10 cellular contexts compared by ENCODE assay signal in the genomic region with DNA sequence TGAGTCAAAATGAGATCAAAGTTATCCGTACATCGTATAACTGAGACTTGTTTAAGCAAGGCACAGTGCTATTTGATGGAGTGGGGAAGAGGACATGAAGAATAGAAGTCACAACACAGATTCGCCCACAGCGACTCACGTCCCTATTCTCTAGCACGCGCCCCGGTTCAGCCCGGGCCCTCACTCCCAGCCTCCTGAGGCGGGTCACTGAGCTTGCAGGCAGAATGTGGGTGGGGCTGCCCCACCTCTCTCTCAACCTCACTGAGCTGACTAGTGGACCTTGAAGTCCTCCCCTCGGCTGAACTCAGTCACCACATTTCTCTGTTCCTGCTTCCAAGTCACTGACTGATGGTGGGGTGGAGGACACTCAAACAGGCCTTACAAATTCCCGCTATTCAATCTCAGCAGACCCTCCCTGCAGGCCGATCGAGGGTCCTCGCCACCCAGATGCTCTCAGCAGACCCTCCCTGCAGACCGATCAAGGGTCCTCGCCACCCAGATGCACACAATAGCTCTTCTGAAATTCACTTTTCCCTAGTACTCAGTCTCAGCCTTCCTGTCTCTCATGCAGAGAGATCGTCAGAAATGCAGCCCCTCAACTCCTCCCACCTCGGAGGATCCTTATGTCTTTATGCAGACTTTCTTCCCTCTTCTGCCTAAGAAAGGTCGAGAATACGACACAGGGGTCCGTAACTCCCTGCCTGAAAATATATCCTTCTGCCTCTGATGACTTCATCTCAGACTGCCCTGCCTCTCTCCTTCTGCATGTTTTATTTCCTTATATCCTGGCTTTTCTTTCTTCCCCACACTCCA. TPM values are rescaled to one million over a fixed set of nuclear protein-coding genes. Genes with fewer than 3 reads are reported as not detected.
A peak's percentile ranks its signal among the peaks of the same experiment; 100 is the strongest.
DNase-seq lines count a peak whose midpoint lies in the region; ATAC-seq and TF ChIP-seq lines count a peak whose summit lies in the region.
"Had no signal": no experiment of that assay in that cellular context is flagged by ENCODE, and none has a peak within 500 bp of the region (broad histone marks: within the 10 kb centered on the region; RNA-seq: fewer than 3 reads in every experiment).

No MANE protein-coding gene starts in this region.

- peaks cover 3% of the 10 kb centered on the region for H3K27me3 Mint-ChIP-seq in activated naive CD8-positive, alpha-beta T cell treated with anti-CD3 and anti-CD28 coated beads, Interleukin-2, amount 50 U/mL, for 24 hours
- peaks cover 5% of the 10 kb centered on the region for H3K27me3 Mint-ChIP-seq in activated naive CD8-positive, alpha-beta T cell treated with anti-CD3 and anti-CD28 coated beads for 36 hours

- peaks cover 2% of the 10 kb centered on the region for H3K4me1 Mint-ChIP-seq in activated naive CD8-positive, alpha-beta T cell treated with anti-CD3 and anti-CD28 coated beads, Interleukin-2, amount 50 U/mL, for 24 hours
- no peaks in the 10 kb centered on the region for H3K4me1 Mint-ChIP-seq in activated naive CD8-positive, alpha-beta T cell treated with anti-CD3 and anti-CD28 coated beads for 36 hours

- intact Hi-C loops in transverse colon (cut with DNase I; ENCODE audit: low total_unique reads): no loop called here
- intact Hi-C loops in vagina (cut with DNase I): no loop called here

- no peaks in the 10 kb centered on the region for H3K9me3 Mint-ChIP-seq in activated naive CD8-positive, alpha-beta T cell treated with anti-CD3 and anti-CD28 coated beads, Interleukin-2, amount 50 U/mL, for 24 hours
- no peaks in the 10 kb centered on the region for H3K9me3 Mint-ChIP-seq in activated naive CD8-positive, alpha-beta T cell treated with anti-CD3 and anti-CD28 coated beads for 36 hours
- no peaks in the 10 kb centered on the region for H3K9me3 Mint-ChIP-seq in activated naive CD4-positive, alpha-beta T cell treated with anti-CD3 and anti-CD28 coated beads, Interleukin-2, amount 50 U/mL, for 72 hours

- peak; percentile 55 for ATAC-seq in activated naive CD8-positive, alpha-beta T cell treated with anti-CD3 and anti-CD28 coated beads, Interleukin-2, amount 50 U/mL, for 24 hours
- ATAC-seq in HG02885 (IDR thresholded peaks at IDR 0.05; ENCODE audit: poor library complexity, unreplicated experiment): peak; percentile 94
- no peak for ATAC-seq in activated naive CD4-positive, alpha-beta T cell treated with anti-CD3 and anti-CD28 coated beads, Interleukin-2, amount 50 U/mL, for 72 hours

- H3K27me3 ChIP-seq in transverse colon: no peaks in the 10 kb centered on the region
- H3K27me3 ChIP-seq in vagina: no peaks in the 10 kb centered on the region

- TF ChIP-seq POLR2A in transverse colon (IDR thresholded peaks at IDR 0.05) (no peak), vagina (IDR thresholded peaks at IDR 0.05) (no peak)

- DNase-seq in activated naive CD8-positive, alpha-beta T cell treated with anti-CD3 and anti-CD28 coated beads, Interleukin-2, amount 50 U/mL, for 24 hours: no peak
- no peak for DNase-seq in activated naive CD8-positive, alpha-beta T cell treated with anti-CD3 and anti-CD28 coated beads for 36 hours
- DNase-seq in RWPE1 (ENCODE audit: low spot score) (no peak), transverse colon (peak; percentile 50), vagina (ENCODE audit: extremely low spot score in 2 of 2) (no peak)
- DNase-seq in activated CD4-positive, alpha-beta T cell treated with anti-CD3 and anti-CD28 coated beads, Interleukin-2, amount 50 U/mL, for 4 hours: no peak
- DNase-seq in activated naive CD4-positive, alpha-beta T cell treated with anti-CD3 and anti-CD28 coated beads, Interleukin-2, amount 50 U/mL, for 72 hours (ENCODE audit: low spot score in 2 of 2): no peak
- DNase-seq: amniotic stem cell had no signal

- no peaks in the 10 kb centered on the region for H3K4me1 ChIP-seq in transverse colon
- H3K4me1 ChIP-seq in vagina: no peaks in the 10 kb centered on the region

- H3K9me3 ChIP-seq in transverse colon (no peaks in the 10 kb centered on the region), vagina (no peaks in the 10 kb centered on the region)

- H3K36me3 Mint-ChIP-seq in activated naive CD8-positive, alpha-beta T cell treated with anti-CD3 and anti-CD28 coated beads, Interleukin-2, amount 50 U/mL, for 24 hours (ENCODE audit: low read depth): no peaks in the 10 kb centered on the region
- H3K36me3 Mint-ChIP-seq in activated naive CD8-positive, alpha-beta T cell treated with anti-CD3 and anti-CD28 coated beads for 36 hours: no peaks in the 10 kb centered on the region
- H3K36me3 Mint-ChIP-seq in activated naive CD4-positive, alpha-beta T cell treated with anti-CD3 and anti-CD28 coated beads, Interleukin-2, amount 50 U/mL, for 72 hours: no peaks in the 10 kb centered on the region

- POLR2A ChIA-PET in RWPE1 (lab: Yijun Ruan, JAX; ENCODE audit: low non-redundant PET): no interaction called here

- H3K4me3 ChIP-seq in transverse colon (no peak overlapping the region), vagina (no peak overlapping the region)

- no peak overlapping the region for H3K4me3 Mint-ChIP-seq in activated naive CD8-positive, alpha-beta T cell treated with anti-CD3 and anti-CD28 coated beads, Interleukin-2, amount 50 U/mL, for 24 hours
- no peak overlapping the region for H3K4me3 Mint-ChIP-seq in activated naive CD8-positive, alpha-beta T cell treated with anti-CD3 and anti-CD28 coated beads for 36 hours

- CTCF ChIA-PET in RWPE1 (lab: Yijun Ruan, JAX): no interaction called here

- H3K36me3 ChIP-seq in transverse colon: no peaks in the 10 kb centered on the region
- no peaks in the 10 kb centered on the region for H3K36me3 ChIP-seq in vagina

- H3K27ac ChIP-seq in RWPE1: peak overlapping the region; percentile 28; the same call in 1 of the 2 replicates
- H3K27ac ChIP-seq in transverse colon: no peak overlapping the region
- H3K27ac ChIP-seq in vagina: no peak overlapping the region
- H3K27ac ChIP-seq: 22Rv1 had no signal

- TF ChIP-seq CTCF in RWPE1 (conservative IDR thresholded peaks at IDR 0.05; ENCODE audit: low read depth): no peak
- no peak for TF ChIP-seq CTCF in transverse colon (IDR thresholded peaks at IDR 0.05)
- no peak for TF ChIP-seq CTCF in vagina (IDR thresholded peaks at IDR 0.05)

- in situ Hi-C loops in transverse colon (cut with MboI; ENCODE audit: low pct_ligation_motif_present in 1 of 4, low pct_unique_long_range_greater_than_20kb in 1 of 4, low sequenced_read_pairs in 3 of 4): no loop called here

- WGBS in transverse colon (ENCODE audit: low coverage in 1 of 2), 2 donors: 57 to 73% methylated on average over 12 to 22 of the region's 22 CpGs

- no peak overlapping the region for H3K27ac Mint-ChIP-seq in activated naive CD8-positive, alpha-beta T cell treated with anti-CD3 and anti-CD28 coated beads, Interleukin-2, amount 50 U/mL, for 24 hours
- no peak overlapping the region for H3K27ac Mint-ChIP-seq in activated naive CD8-positive, alpha-beta T cell treated with anti-CD3 and anti-CD28 coated beads for 36 hours
- H3K27ac Mint-ChIP-seq in activated naive CD4-positive, alpha-beta T cell treated with anti-CD3 and anti-CD28 coated beads, Interleukin-2, amount 50 U/mL, for 72 hours: no peak overlapping the region

- no peak for TF ChIP-seq EP300 in transverse colon (IDR thresholded peaks at IDR 0.05; ENCODE audit: low read depth)

RNA-seq across cellular contexts. Expression of a gene that starts 12.8 kb away (rescaled TPM):
- total RNA-seq in activated naive CD8-positive, alpha-beta T cell treated with anti-CD3 and anti-CD28 coated beads for 36 hours: under 1 TPM; 0.64 to 0.68 TPM
- total RNA-seq in transverse colon (10 to 100 TPM in 1 of 4 donors, 1 to 10 TPM in 1, under 1 TPM in 1, not detected in 1; 0.41 to 70.7 (median 2.4) TPM), vagina (0.49 TPM)
- total RNA-seq in activated naive CD4-positive, alpha-beta T cell treated with anti-CD3 and anti-CD28 coated beads, Interleukin-2, amount 50 U/mL, for 72 hours: 1 to 10 TPM in 1 of 2 donors, under 1 TPM in 1; 0.96 to 2.5 TPM

Comparison
In these comparisons a context has a peak if more than half of its experiments do, and no peak if none do; other contexts are left out.
1. ATAC-seq: peak in activated naive CD8-positive, alpha-beta T cell treated with anti-CD3 and anti-CD28 coated beads, Interleukin-2, amount 50 U/mL, for 24 hours (single experiment) and HG02885 (single experiment); none in activated naive CD4-positive, alpha-beta T cell treated with anti-CD3 and anti-CD28 coated beads, Interleukin-2, amount 50 U/mL, for 72 hours (0 of 2).